In the genomic region with DNA sequence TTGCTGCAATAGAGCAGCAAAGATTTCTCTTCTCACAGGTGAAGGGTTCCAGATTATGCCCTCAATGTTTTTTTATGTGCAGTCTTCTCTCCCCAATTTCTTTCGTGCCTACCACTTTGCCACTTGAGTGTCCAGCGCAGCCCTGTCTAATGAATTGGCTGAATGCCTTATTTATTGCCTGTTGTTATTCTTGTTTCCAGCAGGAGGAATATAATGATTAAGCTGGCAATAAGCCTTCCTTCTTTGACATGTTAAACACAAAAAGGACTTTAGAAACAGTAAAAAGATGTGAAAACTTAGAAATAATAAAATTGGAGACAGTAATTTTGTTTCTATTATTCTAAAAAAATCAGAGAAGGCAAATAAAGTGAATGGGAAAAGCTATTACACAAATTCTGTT, we compare ENCODE assay signal across 26 cellular contexts. TPM values are rescaled to one million over a fixed set of nuclear protein-coding genes. Genes with fewer than 3 reads are reported as not detected.
DNase-seq lines count a peak whose midpoint lies in the region; ATAC-seq and TF ChIP-seq lines count a peak whose summit lies in the region.
"Had no signal": no experiment of that assay in that cellular context is flagged by ENCODE, and none has a peak within 500 bp of the region (broad histone marks: within the 10 kb centered on the region; RNA-seq: fewer than 3 reads in every experiment).

No MANE protein-coding gene starts in this region.

- H3K36me3 Mint-ChIP-seq in MCF 10A (ENCODE audit: insufficient read depth, unreplicated experiment) (no peaks in the 10 kb centered on the region), Calu3 (ENCODE audit: insufficient read depth, unreplicated experiment) (no peaks in the 10 kb centered on the region)
- H3K36me3 Mint-ChIP-seq: brain, IgD-negative memory B cell had no signal

- H3K36me3 ChIP-seq in breast epithelium, result no peaks in the 10 kb centered on the region
- H3K36me3 ChIP-seq: BLaER1 treated with 17β-estradiol and CSF1 and Interleukin-3, amounts not matched to agents 10 nM and 100 nM; left lung; upper lobe of left lung had no signal

- no TSS peak for BruUV-seq in MCF 10A (replicated peaks; lab: Mats Ljungman, UMichigan)
- BruUV-seq in Calu3 (replicated peaks; lab: Mats Ljungman, UMichigan), result no TSS peak

- no peaks in the 10 kb centered on the region for H3K9me3 ChIP-seq in breast epithelium
- H3K9me3 ChIP-seq: BLaER1 treated with 17β-estradiol and CSF1 and Interleukin-3, amounts not matched to agents 10 nM and 100 nM; Caco-2; left lung; upper lobe of left lung had no signal

- H3K4me3 Mint-ChIP-seq in MCF 10A (ENCODE audit: unreplicated experiment), result no peak overlapping the region
- no peak overlapping the region for H3K4me3 Mint-ChIP-seq in Calu3 (ENCODE audit: low read depth, unreplicated experiment)
- H3K4me3 Mint-ChIP-seq: activated CD4-positive, alpha-beta T cell treated with anti-CD3 and anti-CD28 coated beads for 36 hours; activated T-cell treated with anti-CD3 and anti-CD28 coated beads, Interleukin-2, amount 50 U/mL, for 4 hours; brain; IgD-negative memory B cell had no signal

- peak; percentile 1 for DNase-seq in MCF 10A (ENCODE audit: unreplicated experiment)
- no peak for DNase-seq in breast epithelium (ENCODE audit: low spot score in 2 of 2)
- DNase-seq in NCI-H446 treated with DMSO at 0.1 percent for 48 hours (lab: John Stamatoyannopoulos, UW), result peak; percentile 10
- no peak for DNase-seq in foreskin keratinocyte
- DNase-seq in left cardiac atrium, result no peak
- DNase-seq in activated T-cell treated with anti-CD3 and anti-CD28 coated beads, Interleukin-2, amount 50 U/mL, for 1 hour, result no peak
- no peak for DNase-seq in Calu3
- DNase-seq in stimulated activated CD4-positive, alpha-beta T cell treated with anti-CD3 and anti-CD28 coated beads, Interleukin-15, amount 100 ng/mL, for 24 hours, result no peak
- DNase-seq: activated CD4-positive, alpha-beta T cell treated with anti-CD3 and anti-CD28 coated beads for 36 hours; activated T-cell treated with anti-CD3 and anti-CD28 coated beads, Interleukin-2, amount 50 U/mL, for 4 hours; Caco-2; effector CD4-positive, alpha-beta T cell; foreskin melanocyte; left lung; mesendoderm; MM.1S; NK-92 treated with Interleukin-12 subunit alpha and Interleukin-12 subunit beta, amount 100 ng/mL, for 24 hours; T-helper 2 cell; upper lobe of left lung had no signal

- TF ChIP-seq CTCF in MCF 10A (IDR thresholded peaks at IDR 0.05; ENCODE audit: unreplicated experiment) (no peak), breast epithelium (IDR thresholded peaks at IDR 0.05) (no peak), foreskin keratinocyte (conservative IDR thresholded peaks at IDR 0.05) (peak; percentile 21), Calu3 (IDR thresholded peaks at IDR 0.05; ENCODE audit: unreplicated experiment) (no peak)

- intact Hi-C loops in MCF 10A (cut with micrococcal nuclease) (no loop called here), breast epithelium (cut with DNase I; ENCODE audit: low total_unique reads) (no loop called here), left cardiac atrium (cut with DNase I) (no loop called here), Calu3 (cut with micrococcal nuclease; ENCODE audit: unreplicated experiment) (no loop called here)

- H3K27me3 ChIP-seq in breast epithelium, result no peaks in the 10 kb centered on the region
- no peaks in the 10 kb centered on the region for H3K27me3 ChIP-seq in foreskin keratinocyte
- H3K27me3 ChIP-seq: BLaER1 treated with 17β-estradiol and CSF1 and Interleukin-3, amounts not matched to agents 10 nM and 100 nM; left lung; upper lobe of left lung had no signal

- ATAC-seq in foreskin keratinocyte, result no peak
- no peak for ATAC-seq in left cardiac atrium
- ATAC-seq: activated CD4-positive, alpha-beta T cell treated with anti-CD3 and anti-CD28 coated beads for 36 hours; activated T-cell treated with anti-CD3 and anti-CD28 coated beads, Interleukin-2, amount 50 U/mL, for 4 hours; esophagus mucosa; HCT116; left lung had no signal

- POLR2A ChIA-PET in MCF 10A (lab: Yijun Ruan, JAX), result interaction anchor here (1.0 kb wide), 1 partner anchor 25 kb away, joined by 3 read pairs; no protein-coding TSS in a partner anchor

- no peak overlapping the region for H3K27ac ChIP-seq in breast epithelium
- H3K27ac ChIP-seq in foreskin keratinocyte, result no peak overlapping the region
- H3K27ac ChIP-seq: BLaER1 treated with 17β-estradiol and CSF1 and Interleukin-3, amounts not matched to agents 10 nM and 100 nM; left lung; SK-N-MC; upper lobe of left lung had no signal

- H3K27me3 Mint-ChIP-seq in MCF 10A (ENCODE audit: insufficient read depth, unreplicated experiment) (no peaks in the 10 kb centered on the region), Calu3 (ENCODE audit: unreplicated experiment) (no peaks in the 10 kb centered on the region)
- H3K27me3 Mint-ChIP-seq: activated CD4-positive, alpha-beta T cell treated with anti-CD3 and anti-CD28 coated beads for 36 hours; brain had no signal

- H3K4me1 ChIP-seq in breast epithelium (no peaks in the 10 kb centered on the region), foreskin keratinocyte (no peaks in the 10 kb centered on the region)
- H3K4me1 ChIP-seq: Caco-2, left lung, upper lobe of left lung had no signal

- CTCF ChIA-PET in MCF 10A (lab: Yijun Ruan, JAX), result no interaction called here
- CTCF ChIA-PET in Calu3 (lab: Charles Lee), result no interaction called here

- H3K4me3 ChIP-seq in breast epithelium, result no peak overlapping the region
- H3K4me3 ChIP-seq: BLaER1 treated with 17β-estradiol and CSF1 and Interleukin-3, amounts not matched to agents 10 nM and 100 nM; left lung; SK-N-MC; smooth muscle cell; upper lobe of left lung had no signal

- no peaks in the 10 kb centered on the region for H3K4me1 Mint-ChIP-seq in MCF 10A (ENCODE audit: insufficient read depth, unreplicated experiment)
- no peaks in the 10 kb centered on the region for H3K4me1 Mint-ChIP-seq in Calu3 (ENCODE audit: low read depth, unreplicated experiment)
- H3K4me1 Mint-ChIP-seq: activated CD4-positive, alpha-beta T cell treated with anti-CD3 and anti-CD28 coated beads for 36 hours; brain; IgD-negative memory B cell had no signal

- H3K27ac Mint-ChIP-seq in MCF 10A (ENCODE audit: low read depth, unreplicated experiment) (no peak overlapping the region), Calu3 (ENCODE audit: unreplicated experiment) (no peak overlapping the region)
- H3K27ac Mint-ChIP-seq: activated CD4-positive, alpha-beta T cell treated with anti-CD3 and anti-CD28 coated beads for 36 hours; brain; IgD-negative memory B cell had no signal

- TF ChIP-seq POLR2A in breast epithelium (IDR thresholded peaks at IDR 0.05), result no peak

- H3K9me3 Mint-ChIP-seq in MCF 10A (ENCODE audit: unreplicated experiment) (no peaks in the 10 kb centered on the region), Calu3 (ENCODE audit: low read depth, unreplicated experiment) (no peaks in the 10 kb centered on the region)
- H3K9me3 Mint-ChIP-seq: activated T-cell treated with anti-CD3 and anti-CD28 coated beads, Interleukin-2, amount 50 U/mL, for 4 hours; brain; IgD-negative memory B cell had no signal

RNA-seq across cellular contexts. Expression of gene FRAS1, which starts 34.6 kb away (rescaled TPM):
- 2.0 and 2.1 TPM in 2 replicates for total RNA-seq in MCF 10A (2022)
- 1 to 10 TPM; 4.9 to 7.5 (median 6.6) TPM for total RNA-seq in breast epithelium
- total RNA-seq in foreskin keratinocyte, result 7.1 and 7.9 TPM in 2 replicates
- polyA plus RNA-seq in foreskin keratinocyte, result 1.3 TPM in 2 replicates
- 1 to 10 TPM; 5.0 to 5.2 TPM for total RNA-seq in left cardiac atrium
- 24.1 and 29.4 TPM in 2 replicates for total RNA-seq in Calu3 (2022)
- polyA plus RNA-seq: IgD-negative memory B cell had no signal

Comparison
In these comparisons a context has a peak if more than half of its experiments do, and no peak if none do; other contexts are left out.
1. DNase-seq: peak in MCF 10A (single experiment) and NCI-H446 treated with DMSO at 0.1 percent for 48 hours (single experiment); none in breast epithelium (0 of 2), foreskin keratinocyte (0 of 2), left cardiac atrium (single experiment), activated T-cell treated with anti-CD3 and anti-CD28 coated beads, Interleukin-2, amount 50 U/mL, for 1 hour (single experiment), Calu3 (single experiment) and stimulated activated CD4-positive, alpha-beta T cell treated with anti-CD3 and anti-CD28 coated beads, Interleukin-15, amount 100 ng/mL, for 24 hours (single experiment).